In the genomic region with DNA sequence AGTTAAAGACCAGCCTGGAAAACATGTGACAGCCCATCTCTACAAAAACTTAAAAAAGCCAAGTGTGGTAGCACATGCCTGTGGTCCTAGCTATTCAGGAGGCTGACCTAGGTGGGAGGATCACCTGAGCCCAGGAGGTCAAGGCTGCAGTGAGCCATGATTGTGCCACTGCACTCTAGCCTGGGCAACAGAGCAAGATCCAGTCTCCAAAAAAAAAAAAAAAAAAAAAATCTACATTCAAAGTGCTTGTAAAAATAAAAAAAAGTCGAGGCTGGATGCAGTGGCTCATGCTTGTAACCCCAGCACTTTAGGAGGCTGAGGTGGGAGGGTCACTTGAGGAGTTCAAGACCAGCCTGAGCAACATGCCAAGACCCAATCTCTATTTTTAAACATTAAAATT, we compare ENCODE assay signal across 17 cellular contexts.
"Had no signal": no experiment of that assay in that cellular context is flagged by ENCODE, and none has a peak within 500 bp of the region (broad histone marks: within the 10 kb centered on the region; RNA-seq: fewer than 3 reads in every experiment).

No MANE protein-coding gene starts in this region.

- H3K9me3 ChIP-seq: ascending aorta, breast epithelium, gastrocnemius medialis, left ventricle myocardium inferior, suprapubic skin had no signal

- H3K9me3 Mint-ChIP-seq: activated naive CD4-positive, alpha-beta T cell treated with anti-CD3 and anti-CD28 coated beads, Interleukin-2, amount 50 U/mL, for 24 hours; T-helper 1 cell treated with Interleukin-12 subunit alpha and Interleukin-12 subunit beta and Interleukin-4 antibody, amounts not matched to agents 30 μg/mL and 1 μg/mL, for 36 hours; type B pancreatic cell had no signal

- ATAC-seq: esophagus mucosa; gastrocnemius medialis; stimulated activated naive CD8-positive, alpha-beta T cell treated with anti-CD3 and anti-CD28 coated beads, Interleukin-15, Interleukin-2, amounts not matched to agents 100 U/mL and 50 U/mL, for 24 hours had no signal

- H3K27me3 ChIP-seq: ascending aorta, breast epithelium, gastrocnemius medialis, suprapubic skin had no signal

- H3K27ac ChIP-seq: ascending aorta, breast epithelium, gastrocnemius medialis, left ventricle myocardium inferior, suprapubic skin had no signal

- H3K4me3 Mint-ChIP-seq: activated naive CD4-positive, alpha-beta T cell treated with anti-CD3 and anti-CD28 coated beads, Interleukin-2, amount 50 U/mL, for 24 hours; T-helper 1 cell treated with Interleukin-12 subunit alpha and Interleukin-12 subunit beta and Interleukin-4 antibody, amounts not matched to agents 30 μg/mL and 1 μg/mL, for 36 hours; type B pancreatic cell had no signal

- H3K4me3 ChIP-seq: ascending aorta, breast epithelium, gastrocnemius medialis, left ventricle myocardium inferior, suprapubic skin had no signal

- H3K36me3 ChIP-seq: ascending aorta, breast epithelium, gastrocnemius medialis, left ventricle myocardium inferior had no signal

- H3K27ac Mint-ChIP-seq: activated naive CD4-positive, alpha-beta T cell treated with anti-CD3 and anti-CD28 coated beads, Interleukin-2, amount 50 U/mL, for 24 hours; T-helper 1 cell treated with Interleukin-12 subunit alpha and Interleukin-12 subunit beta and Interleukin-4 antibody, amounts not matched to agents 30 μg/mL and 1 μg/mL, for 36 hours had no signal

- H3K27me3 Mint-ChIP-seq: activated naive CD4-positive, alpha-beta T cell treated with anti-CD3 and anti-CD28 coated beads, Interleukin-2, amount 50 U/mL, for 24 hours; type B pancreatic cell had no signal

- DNase-seq: activated CD4-positive, alpha-beta T cell treated with anti-CD3 and anti-CD28 coated beads for 1 hour; activated gamma-delta T cell; effector CD4-positive, alpha-beta T cell; gastrocnemius medialis; head of caudate nucleus; left ventricle myocardium inferior; retina; stimulated activated CD4-positive, alpha-beta T cell treated with anti-CD3 and anti-CD28 coated beads, Interleukin-1b, Interleukin-23, amount 100 ng/mL, for 48 hours; stimulated activated CD8-positive, alpha-beta memory T cell treated with anti-CD3 and anti-CD28 coated beads, Interleukin-4, amount 100 ng/mL, for 48 hours; stimulated activated naive CD8-positive, alpha-beta T cell treated with anti-CD3 and anti-CD28 coated beads, Interleukin-15, Interleukin-2, amounts not matched to agents 100 U/mL and 50 U/mL, for 24 hours had no signal
